Comparison of ENCODE assay signal across 8 cellular contexts in genomic region chrX:16712116-16712824, GRCh38. TPM values are rescaled to one million over a fixed set of nuclear protein-coding genes. Genes with fewer than 3 reads are reported as not detected.
A peak's percentile ranks its signal among the peaks of the same experiment; 100 is the strongest.
DNase-seq lines count a peak whose midpoint lies in the region; ATAC-seq and TF ChIP-seq lines count a peak whose summit lies in the region.

CTPS2 (minus strand) TSS chrX:16712669; CDS start chrX:16702902, 9,767 bp downstream.

- WGBS in testis, 2 donors: 0% methylated on average over 35 of the region's 62 CpGs; no CpG with 5 or more reads in 1 of the 2 donors

- H3K9me3 Mint-ChIP-seq in CD8-positive, alpha-beta T cell: no peaks in the 10 kb centered on the region
- H3K9me3 Mint-ChIP-seq in naive thymus-derived CD8-positive, alpha-beta T cell: no peaks in the 10 kb centered on the region

- TF ChIP-seq CTCF in CD8-positive, alpha-beta T cell (IDR thresholded peaks at IDR 0.05): no peak
- TF ChIP-seq CTCF in OCI-LY7 (conservative IDR thresholded peaks at IDR 0.05; ENCODE audit: low read length): no peak
- TF ChIP-seq CTCF in fibroblast of mammary gland (conservative IDR thresholded peaks at IDR 0.05; ENCODE audit: control insufficient read depth, insufficient read depth, low read depth, low read length): no peak
- TF ChIP-seq CTCF in testis (IDR thresholded peaks at IDR 0.05): no peak

- H3K36me3 Mint-ChIP-seq in CD8-positive, alpha-beta T cell: peaks cover 2% of the 10 kb centered on the region
- peaks cover 0 to 3% (median 0%) of the 10 kb centered on the region in 3 donors for H3K36me3 Mint-ChIP-seq in naive thymus-derived CD8-positive, alpha-beta T cell

- H3K4me3 ChIP-seq in CD8-positive, alpha-beta T cell (ENCODE audit: low read depth, low read length): peak within 1 kb of the TSS; percentile 72
- H3K4me3 ChIP-seq in OCI-LY7 (ENCODE audit: low read depth, low read length, poor library complexity, severe bottlenecking) (peak within 1 kb of the TSS; percentile 84), fibroblast of mammary gland (ENCODE audit: control insufficient read depth, low read depth, low read length) (peak within 1 kb of the TSS; percentile 64), testis (peak within 1 kb of the TSS; percentile 60 to 76)

- H3K4me1 ChIP-seq in CD8-positive, alpha-beta T cell (ENCODE audit: insufficient read depth, low read length): peaks cover 6% of the 10 kb centered on the region
- peaks cover 30% of the 10 kb centered on the region for H3K4me1 ChIP-seq in OCI-LY7 (ENCODE audit: insufficient read depth, low read length, poor library complexity, severe bottlenecking)
- no peaks in the 10 kb centered on the region for H3K4me1 ChIP-seq in testis

- peak within 1 kb of the TSS; percentile 88 for H3K27ac Mint-ChIP-seq in CD8-positive, alpha-beta T cell
- H3K27ac Mint-ChIP-seq in naive thymus-derived CD8-positive, alpha-beta T cell: peak within 1 kb of the TSS; percentile 83 to 95 (median 92)

- H3K4me1 Mint-ChIP-seq in CD8-positive, alpha-beta T cell (ENCODE audit: low read depth): peaks cover 25% of the 10 kb centered on the region
- H3K4me1 Mint-ChIP-seq in naive thymus-derived CD8-positive, alpha-beta T cell: peaks cover 10 to 23% (median 18%) of the 10 kb centered on the region in 4 donors

- peak within 1 kb of the TSS; percentile 40 for H3K27ac ChIP-seq in CD8-positive, alpha-beta T cell (ENCODE audit: low read depth, low read length)
- H3K27ac ChIP-seq in OCI-LY7 (ENCODE audit: low read depth, low read length, poor library complexity, severe bottlenecking) (peak within 1 kb of the TSS; percentile 73), testis (peak within 1 kb of the TSS; percentile 73 to 80)

- H4K20me1 ChIP-seq in OCI-LY7 (ENCODE audit: insufficient read depth, low read length): no peaks in the 10 kb centered on the region

- peak within 1 kb of the TSS; percentile 91 for H3K4me2 ChIP-seq in OCI-LY7 (ENCODE audit: low read length)

- CTCF ChIA-PET in CD8-positive, alpha-beta T cell (lab: Charles Lee): interaction anchor here (1.3 kb wide), 1 partner anchor 15 kb away, joined by 3 read pairs; no protein-coding TSS in a partner anchor
- CTCF ChIA-PET in OCI-LY7 (lab: Charles Lee; ENCODE audit: unreplicated experiment): no interaction called here

- no peak for TF ChIP-seq POLR2A in testis (IDR thresholded peaks at IDR 0.05)

- peak in 6 of 7 experiments; percentile 15 to 62 (median 42) for DNase-seq in CD8-positive, alpha-beta T cell
- DNase-seq in GM19238 (ENCODE audit: insufficient read length, low spot score) (peak; percentile 67), OCI-LY7 (ENCODE audit: low spot score) (peak; percentile 66), fibroblast of mammary gland (ENCODE audit: low read depth) (peak; percentile 59), testis (peak; percentile 55)
- peak; percentile 6 to 8 for DNase-seq in activated T-helper 1 cell treated with anti-CD3 and anti-CD28 coated beads, Interleukin-2, amount 50 U/mL, for 16 hours (ENCODE audit: low read depth in 1 of 2, low spot score in 1 of 2)
- peak in 9 of 10 donors; percentile 19 to 64 (median 47) for DNase-seq in naive thymus-derived CD8-positive, alpha-beta T cell

- BruUV-seq in OCI-LY7 (replicated peaks; lab: Mats Ljungman, UMichigan): no TSS peak

- peak within 1 kb of the TSS; percentile 88 for H3K4me3 Mint-ChIP-seq in CD8-positive, alpha-beta T cell
- H3K4me3 Mint-ChIP-seq in naive thymus-derived CD8-positive, alpha-beta T cell: peak within 1 kb of the TSS; percentile 83 to 93 (median 90)

- H2AFZ ChIP-seq in OCI-LY7 (ENCODE audit: low read length): peak within 1 kb of the TSS; percentile 84

- no peaks in the 10 kb centered on the region for H3K27me3 Mint-ChIP-seq in CD8-positive, alpha-beta T cell (ENCODE audit: low read depth)
- H3K27me3 Mint-ChIP-seq in naive thymus-derived CD8-positive, alpha-beta T cell: no peaks in the 10 kb centered on the region

- no peaks in the 10 kb centered on the region for H3K27me3 ChIP-seq in CD8-positive, alpha-beta T cell (ENCODE audit: insufficient read depth, low read length)
- no peaks in the 10 kb centered on the region for H3K27me3 ChIP-seq in testis

- H3K36me3 ChIP-seq in CD8-positive, alpha-beta T cell (ENCODE audit: insufficient read depth, low read length): no peaks in the 10 kb centered on the region
- H3K36me3 ChIP-seq in OCI-LY7 (ENCODE audit: insufficient read depth, low read length) (peaks cover 8% of the 10 kb centered on the region), testis (ENCODE audit: low read depth, missing control alignments) (no peaks in the 10 kb centered on the region)

- POLR2A ChIA-PET in CD8-positive, alpha-beta T cell (lab: Charles Lee): no interaction called here
- POLR2A ChIA-PET in OCI-LY7 (lab: Charles Lee): interaction anchor here (1.1 kb wide), 1 partner anchor 15 kb away, joined by 3 read pairs; no protein-coding TSS in a partner anchor
- POLR2A ChIA-PET in naive thymus-derived CD8-positive, alpha-beta T cell (lab: Charles Lee): interaction anchor here (0.6 to 1.1 kb wide), 2 partner anchors 158 to 858 kb away, joined by 3 to 4 read pairs; partner anchors contain the start of genes AP1S2 and RBBP7

- H3K79me2 ChIP-seq in OCI-LY7 (ENCODE audit: insufficient read depth, low read depth, low read length): no peaks in the 10 kb centered on the region; the same call in 1 of the 2 replicates

- no peaks in the 10 kb centered on the region for H3K9me2 ChIP-seq in OCI-LY7 (ENCODE audit: insufficient read depth, low read length)

- H3K9me3 ChIP-seq in CD8-positive, alpha-beta T cell (ENCODE audit: low read length): no peaks in the 10 kb centered on the region
- no peaks in the 10 kb centered on the region for H3K9me3 ChIP-seq in OCI-LY7 (ENCODE audit: low read length)
- H3K9me3 ChIP-seq in testis: no peaks in the 10 kb centered on the region

- intact Hi-C loops in CD8-positive, alpha-beta T cell (cut with DNase I, micrococcal nuclease): loop anchor here (10.0 kb wide), 3 partner anchors 857 to 1377 kb away; partner anchors contain the start of genes PIGA (in 2 of the 2) and AP1S2 (in 1 of the 2)
- intact Hi-C loops in OCI-LY7 (cut with micrococcal nuclease; ENCODE audit: unreplicated experiment): no loop called here
- intact Hi-C loops in testis (cut with DNase I; ENCODE audit: low total_unique reads): no loop called here

- ATAC-seq in CD8-positive, alpha-beta T cell: peak; percentile 87
- peak; percentile 78 for ATAC-seq in HG03354 (IDR thresholded peaks at IDR 0.05; ENCODE audit: poor library complexity, severe bottlenecking, unreplicated experiment)
- ATAC-seq in naive thymus-derived CD8-positive, alpha-beta T cell: peak; percentile 87

RNA-seq across cellular contexts. Expression of gene CTPS2, which starts in this region (rescaled TPM):
- 1 to 10 TPM; 3.4 to 3.6 TPM for total RNA-seq in CD8-positive, alpha-beta T cell
- total RNA-seq in OCI-LY7 (2014; rRNA removed; shearing (Covaris generic)): 15.9 and 17.0 TPM in 2 replicates
- total RNA-seq in OCI-LY7 (2022) (21.3 and 25.2 TPM in 2 replicates), testis (1 to 10 TPM; 9.5 to 9.7 TPM)
- 1 to 10 TPM; 7.8 to 8.2 TPM for total RNA-seq in naive thymus-derived CD8-positive, alpha-beta T cell
- 1 to 10 TPM; 4.3 to 5.0 (median 4.5) TPM for polyA plus RNA-seq in naive thymus-derived CD8-positive, alpha-beta T cell
- polyA plus RNA-seq in testis (ENCODE audit: insufficient read depth, low read depth, low replicate concordance): 3.2 TPM

Comparison
In these comparisons a context has a peak if more than half of its experiments do, and no peak if none do; other contexts are left out.
1. Peak in every context shown above with its lines: DNase-seq, ATAC-seq, H3K4me3 ChIP-seq and H3K27ac ChIP-seq.
2. DNase-seq: peak in every context shown above with its lines; median percentile 67 in GM19238; 66 in OCI-LY7; 59 in fibroblast of mammary gland; 55 in testis; 47 in naive thymus-derived CD8-positive, alpha-beta T cell; 42 in CD8-positive, alpha-beta T cell; 7 in activated T-helper 1 cell treated with anti-CD3 and anti-CD28 coated beads, Interleukin-2, amount 50 U/mL, for 16 hours.
3. intact Hi-C loops: an anchor here in CD8-positive, alpha-beta T cell (10.0 kb wide); none called in OCI-LY7 and testis.